In the genomic region with DNA sequence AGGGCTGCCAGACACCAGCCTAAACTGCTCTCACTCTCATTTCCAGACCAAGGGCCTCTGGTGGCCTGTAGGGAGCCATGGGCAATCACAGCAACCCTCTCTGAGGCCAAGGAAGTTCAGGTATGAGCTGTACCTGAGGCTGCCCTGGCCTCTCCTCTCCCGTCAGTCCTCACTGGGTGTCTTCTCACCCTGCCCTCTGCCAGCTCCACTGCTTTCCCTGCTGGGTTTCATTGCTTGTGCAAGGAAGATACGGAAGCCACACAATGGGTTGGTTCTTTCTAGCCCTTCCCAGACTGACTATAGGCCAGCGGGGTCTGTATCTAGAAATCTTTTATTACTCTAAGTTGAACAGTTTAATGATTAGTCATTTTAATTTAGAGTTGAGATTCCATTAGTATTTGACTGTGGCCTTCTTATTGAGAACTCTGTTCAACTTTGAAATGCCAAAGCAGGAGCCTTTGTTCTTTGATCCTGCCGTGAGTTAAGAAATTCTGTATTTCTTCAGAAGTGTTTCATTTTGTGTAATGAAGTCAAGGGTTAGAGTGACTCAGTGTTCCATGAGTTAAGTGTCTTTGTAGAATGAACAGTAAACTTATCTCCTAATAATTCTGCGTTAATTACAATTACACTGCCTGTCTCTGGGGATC, we compare ENCODE assay signal across 1 cellular context.
TF ChIP-seq lines count a peak whose summit lies in the region.

No MANE protein-coding gene starts in this region.

TF ChIP-seq in GM23338, 12 proteins besides CTCF, POLR2A, EP300 and RAD21 (continued from another document):
- TF ChIP-seq REST (IDR thresholded peaks at IDR 0.05; ENCODE audit: unreplicated experiment) = no peak
- no peak for TF ChIP-seq CREB1 (CRISPR knock-in tag; IDR thresholded peaks at IDR 0.05; ENCODE audit: low read depth)
- TF ChIP-seq EZH2 (IDR thresholded peaks at IDR 0.05; ENCODE audit: low read depth, unreplicated experiment) = no peak
- TF ChIP-seq JUNB (IDR thresholded peaks at IDR 0.05; ENCODE audit: unreplicated experiment) = no peak
- TF ChIP-seq ZNF462 (CRISPR knock-in tag; IDR thresholded peaks at IDR 0.05) = no peak
- TF ChIP-seq, protein P1, sequence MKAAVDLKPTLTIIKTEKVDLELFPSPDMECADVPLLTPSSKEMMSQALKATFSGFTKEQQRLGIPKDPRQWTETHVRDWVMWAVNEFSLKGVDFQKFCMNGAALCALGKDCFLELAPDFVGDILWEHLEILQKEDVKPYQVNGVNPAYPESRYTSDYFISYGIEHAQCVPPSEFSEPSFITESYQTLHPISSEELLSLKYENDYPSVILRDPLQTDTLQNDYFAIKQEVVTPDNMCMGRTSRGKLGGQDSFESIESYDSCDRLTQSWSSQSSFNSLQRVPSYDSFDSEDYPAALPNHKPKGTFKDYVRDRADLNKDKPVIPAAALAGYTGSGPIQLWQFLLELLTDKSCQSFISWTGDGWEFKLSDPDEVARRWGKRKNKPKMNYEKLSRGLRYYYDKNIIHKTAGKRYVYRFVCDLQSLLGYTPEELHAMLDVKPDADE (IDR thresholded peaks at IDR 0.05) = no peak
